7 cellular contexts compared by ENCODE assay signal in genomic region chr10:26919156-26919860, GRCh38. TPM values are rescaled to one million over a fixed set of nuclear protein-coding genes. Genes with fewer than 3 reads are reported as not detected.
A peak's percentile ranks its signal among the peaks of the same experiment; 100 is the strongest.
DNase-seq lines count a peak whose midpoint lies in the region; TF ChIP-seq lines count a peak whose summit lies in the region.
"Not testable (repeated sequence)": the region's sequence is repeated elsewhere in the genome, so short reads cannot be mapped to it uniquely, and the experiment has no call there.

No MANE protein-coding gene starts in this region.

- TF ChIP-seq CTCF in epithelial cell of proximal tubule (conservative IDR thresholded peaks at IDR 0.05; ENCODE audit: low read depth, low read length) = not testable (repeated sequence)

- not testable (repeated sequence) for H3K4me3 ChIP-seq in epithelial cell of proximal tubule (ENCODE audit: low read depth, low read length)

- in situ Hi-C loops in ACHN (cut with HindIII; ENCODE audit: low pct_ligation_motif_present, low pct_unique_long_range_greater_than_20kb, low sequenced_read_pairs) = not testable (repeated sequence)

- DNase-seq in ACHN (peak; percentile 35), HT1080 (ENCODE audit: low read depth) (peak; percentile 34), M059J (ENCODE audit: low read depth) (peak; percentile 34), RPMI7951 (ENCODE audit: low read depth) (peak; percentile 16), epithelial cell of proximal tubule (ENCODE audit: low read depth) (peak; percentile 41), kidney tubule cell (ENCODE audit: low spot score) (peak; percentile 88), renal cortical epithelial cell (ENCODE audit: low read depth) (peak; percentile 73)

RNA-seq across cellular contexts. Expression of gene ABI1, which starts 58.5 kb away (rescaled TPM):
- total RNA-seq in HT1080 (2014; rRNA removed; shearing (Covaris generic)) = 32.4 and 49.8 TPM in 2 replicates
- polyA plus RNA-seq in HT1080 (2015; cell fraction: cytosol; rRNA removed) = 36.3 and 44.4 TPM in 2 replicates
- polyA plus RNA-seq in HT1080 (2015; cell fraction: nucleus; rRNA removed) = 52.8 and 54.1 TPM in 2 replicates
- total RNA-seq in M059J (2014; rRNA removed; shearing (Covaris generic)) = 31.3 and 32.0 TPM in 2 replicates
- 69.0 and 70.9 TPM in 2 replicates for total RNA-seq in RPMI7951 (2014; rRNA removed; shearing (Covaris generic))
- total RNA-seq in epithelial cell of proximal tubule (34.1 and 37.6 TPM in 2 replicates), renal cortical epithelial cell (38.1 and 53.3 TPM in 2 replicates)

Comparison
In these comparisons a context has a peak if more than half of its experiments do, and no peak if none do; other contexts are left out.
1. DNase-seq: peak in every context shown above with its lines; median percentile 88 in kidney tubule cell; 73 in renal cortical epithelial cell; 41 in epithelial cell of proximal tubule; 35 in ACHN; 34 in HT1080; 34 in M059J; 16 in RPMI7951.